1 cellular context compared by ENCODE assay signal in the genomic region with DNA sequence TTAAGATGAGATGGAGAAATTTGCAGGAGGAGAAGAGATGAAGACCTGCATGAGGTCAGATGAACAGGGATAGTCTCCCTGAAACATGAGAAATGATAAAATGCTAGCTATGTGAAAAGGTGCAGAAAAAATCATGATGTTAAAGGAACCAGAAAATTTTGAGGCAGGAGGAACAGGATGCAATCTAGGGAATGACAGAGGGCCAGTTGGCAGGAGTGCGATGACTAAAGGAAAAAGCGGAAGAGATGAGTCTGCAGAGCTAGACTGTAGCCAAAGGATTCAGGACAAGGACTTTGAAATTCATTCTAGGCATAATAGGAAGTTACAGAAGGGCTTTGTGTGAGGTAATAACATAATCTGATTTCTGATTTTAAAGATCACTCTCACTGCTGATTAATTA.
TF ChIP-seq lines count a peak whose summit lies in the region.

No MANE protein-coding gene starts in this region.

TF ChIP-seq in SK-N-SH treated with all-trans-retinoic acid at 6 μM for 48 hours, 23 proteins besides CTCF, POLR2A, EP300 and RAD21 (continued from another document):
- TF ChIP-seq, protein P1, sequence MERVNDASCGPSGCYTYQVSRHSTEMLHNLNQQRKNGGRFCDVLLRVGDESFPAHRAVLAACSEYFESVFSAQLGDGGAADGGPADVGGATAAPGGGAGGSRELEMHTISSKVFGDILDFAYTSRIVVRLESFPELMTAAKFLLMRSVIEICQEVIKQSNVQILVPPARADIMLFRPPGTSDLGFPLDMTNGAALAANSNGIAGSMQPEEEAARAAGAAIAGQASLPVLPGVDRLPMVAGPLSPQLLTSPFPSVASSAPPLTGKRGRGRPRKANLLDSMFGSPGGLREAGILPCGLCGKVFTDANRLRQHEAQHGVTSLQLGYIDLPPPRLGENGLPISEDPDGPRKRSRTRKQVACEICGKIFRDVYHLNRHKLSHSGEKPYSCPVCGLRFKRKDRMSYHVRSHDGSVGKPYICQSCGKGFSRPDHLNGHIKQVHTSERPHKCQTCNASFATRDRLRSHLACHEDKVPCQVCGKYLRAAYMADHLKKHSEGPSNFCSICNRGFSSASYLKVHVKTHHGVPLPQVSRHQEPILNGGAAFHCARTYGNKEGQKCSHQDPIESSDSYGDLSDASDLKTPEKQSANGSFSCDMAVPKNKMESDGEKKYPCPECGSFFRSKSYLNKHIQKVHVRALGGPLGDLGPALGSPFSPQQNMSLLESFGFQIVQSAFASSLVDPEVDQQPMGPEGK (CRISPR knock-in tag; IDR thresholded peaks at IDR 0.05; ENCODE audit: borderline replicate concordance): no peak
- TF ChIP-seq, protein P2, sequence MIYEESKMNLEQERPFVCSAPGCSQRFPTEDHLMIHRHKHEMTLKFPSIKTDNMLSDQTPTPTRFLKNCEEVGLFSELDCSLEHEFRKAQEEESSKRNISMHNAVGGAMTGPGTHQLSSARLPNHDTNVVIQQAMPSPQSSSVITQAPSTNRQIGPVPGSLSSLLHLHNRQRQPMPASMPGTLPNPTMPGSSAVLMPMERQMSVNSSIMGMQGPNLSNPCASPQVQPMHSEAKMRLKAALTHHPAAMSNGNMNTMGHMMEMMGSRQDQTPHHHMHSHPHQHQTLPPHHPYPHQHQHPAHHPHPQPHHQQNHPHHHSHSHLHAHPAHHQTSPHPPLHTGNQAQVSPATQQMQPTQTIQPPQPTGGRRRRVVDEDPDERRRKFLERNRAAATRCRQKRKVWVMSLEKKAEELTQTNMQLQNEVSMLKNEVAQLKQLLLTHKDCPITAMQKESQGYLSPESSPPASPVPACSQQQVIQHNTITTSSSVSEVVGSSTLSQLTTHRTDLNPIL (CRISPR knock-in tag; IDR thresholded peaks at IDR 0.05; ENCODE audit: low read depth): no peak
- TF ChIP-seq CSDC2 (CRISPR knock-in tag; IDR thresholded peaks at IDR 0.05): no peak
- no peak for TF ChIP-seq RARB (CRISPR knock-in tag; IDR thresholded peaks at IDR 0.05)
- no peak for TF ChIP-seq TCF4 (CRISPR knock-in tag; IDR thresholded peaks at IDR 0.05; ENCODE audit: borderline replicate concordance)
- TF ChIP-seq ZC3H10 (CRISPR knock-in tag; IDR thresholded peaks at IDR 0.05): no peak
